Comparison of ENCODE assay signal across 18 cellular contexts in the genomic region with DNA sequence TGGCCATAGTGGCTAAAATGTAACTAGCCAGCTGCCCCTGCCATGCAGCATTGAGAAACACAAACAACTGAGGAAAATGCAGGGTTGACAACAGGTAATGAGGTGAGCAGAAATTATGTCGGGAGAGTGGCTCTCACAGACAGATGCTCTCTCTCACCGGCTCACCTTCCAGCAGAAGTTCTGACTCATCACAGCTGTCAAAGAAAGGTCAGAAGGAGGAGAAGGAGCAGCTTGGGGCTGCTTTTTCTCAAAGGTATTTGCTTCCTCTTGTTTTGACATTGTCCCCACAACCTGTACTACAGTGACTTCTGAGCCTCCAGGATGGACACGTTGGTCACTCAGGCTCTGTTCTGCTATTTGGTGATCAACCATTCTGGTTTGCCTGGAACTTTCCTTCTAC.
DNase-seq lines count a peak whose midpoint lies in the region; FAIRE-seq and TF ChIP-seq lines count a peak whose summit lies in the region.
"Had no signal": no experiment of that assay in that cellular context is flagged by ENCODE, and none has a peak within 500 bp of the region (broad histone marks: within the 10 kb centered on the region; RNA-seq: fewer than 3 reads in every experiment).

No MANE protein-coding gene starts in this region.

- no peaks in the 10 kb centered on the region for H3K4me1 ChIP-seq in MM.1S (ENCODE audit: low read length)
- H3K4me1 ChIP-seq in mammary epithelial cell (ENCODE audit: insufficient read depth, low read length): no peaks in the 10 kb centered on the region
- peaks cover 15% of the 10 kb centered on the region for H3K4me1 ChIP-seq in mesodermal cell (ENCODE audit: control insufficient read depth, insufficient read depth, low read length, poor library complexity, severe bottlenecking)
- H3K4me1 ChIP-seq in kidney (ENCODE audit: control insufficient read depth in 1 of 2, insufficient read depth in 1 of 2, low read depth in 1 of 2, low read length in 2 of 2): no peaks in the 10 kb centered on the region
- H3K4me1 ChIP-seq: lower lobe of right lung, pancreas had no signal

- no peak overlapping the region for H3K27ac ChIP-seq in MM.1S (ENCODE audit: low read length)
- no peak overlapping the region for H3K27ac ChIP-seq in mammary epithelial cell (ENCODE audit: insufficient read depth, low read depth, low read length)
- peak overlapping the region; percentile 19 for H3K27ac ChIP-seq in mesodermal cell (ENCODE audit: low read depth, low read length, severe bottlenecking)
- no peak overlapping the region for H3K27ac ChIP-seq in kidney (ENCODE audit: low read depth in 2 of 2, low read length in 2 of 2)
- H3K27ac ChIP-seq: brain microvascular endothelial cell, lower lobe of right lung, pancreas, VCaP had no signal

- no peak overlapping the region for H3K4me2 ChIP-seq in MM.1S (ENCODE audit: low read depth, low read length)
- no peak overlapping the region for H3K4me2 ChIP-seq in mammary epithelial cell (ENCODE audit: insufficient read depth, low read depth, low read length)

- H3K36me3 ChIP-seq in MM.1S (replicated peaks; ENCODE audit: insufficient read depth, low read length) (no peaks in the 10 kb centered on the region), mammary epithelial cell (ENCODE audit: insufficient read depth, low read length) (no peaks in the 10 kb centered on the region), mesodermal cell (ENCODE audit: control insufficient read depth, insufficient read depth, low read length) (no peaks in the 10 kb centered on the region), kidney (ENCODE audit: control insufficient read depth in 1 of 2, insufficient read depth in 2 of 2, low read length in 2 of 2) (no peaks in the 10 kb centered on the region)
- H3K36me3 ChIP-seq: brain microvascular endothelial cell, heart right ventricle, lower lobe of right lung, pancreas had no signal

- 30% methylated on average over 3 of the region's 3 CpGs for WGBS in mammary epithelial cell (ENCODE audit: low coverage, missing lambda C conversion rate)
- 57 to 58% methylated on average over 1 to 3 of the region's 3 CpGs for WGBS in mesodermal cell (ENCODE audit: insufficient coverage in 2 of 2), 2 experiments

- no peak for FAIRE-seq in kidney (lab: Jason Lieb, UNC)
- no peak for FAIRE-seq in H54 (lab: Jason Lieb, UNC)
- FAIRE-seq: pancreas had no signal

- no peaks in the 10 kb centered on the region for H3K9me2 ChIP-seq in MM.1S (replicated peaks; ENCODE audit: insufficient read depth, low read length)

- H3K9ac ChIP-seq in MM.1S (ENCODE audit: low read length): no peak overlapping the region
- H3K9ac ChIP-seq in mammary epithelial cell (ENCODE audit: insufficient read depth, low read length): no peak overlapping the region
- no peak overlapping the region for H3K9ac ChIP-seq in kidney (ENCODE audit: low read length in 2 of 2)

- H3K79me2 ChIP-seq in MM.1S (ENCODE audit: low read length) (no peaks in the 10 kb centered on the region), mammary epithelial cell (ENCODE audit: insufficient read depth, low read length) (no peaks in the 10 kb centered on the region)

- H3K27me3 ChIP-seq in MM.1S (replicated peaks; ENCODE audit: insufficient read depth, low read length) (no peaks in the 10 kb centered on the region), mammary epithelial cell (ENCODE audit: insufficient read depth, low read length) (peaks cover 2% of the 10 kb centered on the region)
- H3K27me3 ChIP-seq: brain microvascular endothelial cell had no signal

- CTCF ChIA-PET in mammary epithelial cell (lab: Charles Lee; ENCODE audit: low non-redundant PET): no interaction called here

- no TSS peak for BruUV-seq in mammary epithelial cell (replicated peaks; lab: Mats Ljungman, UMichigan)

- DNase-seq in DMS53 treated with DMSO at 0.1 percent for 48 hours (lab: John Stamatoyannopoulos, UW; ENCODE audit: unreplicated experiment) (peak; percentile 55), MM.1S (peak; percentile 30), mammary epithelial cell (peak; percentile 11), NCI-H1092 treated with DMSO at 0.1 percent for 48 hours (lab: John Stamatoyannopoulos, UW) (no peak), NCI-H748 treated with DMSO at 0.1 percent for 48 hours (lab: John Stamatoyannopoulos, UW) (no peak), kidney (no peak), H54 (ENCODE audit: insufficient read length, low spot score) (no peak)
- DNase-seq: activated CD4-positive, alpha-beta T cell treated with anti-CD3 and anti-CD28 coated beads, Interleukin-2, amount 50 U/mL, for 1 hour; activated effector memory CD4-positive, alpha-beta T cell treated with anti-CD3 and anti-CD28 coated beads, Interleukin-2, amount 50 U/mL, for 16 hours; brain microvascular endothelial cell; GF-D8; heart right ventricle; lower lobe of right lung; NCI-H1694; pancreas; Right ventricle myocardium superior had no signal

- intact Hi-C loops in mammary epithelial cell (cut with micrococcal nuclease) (no loop called here), kidney (cut with DNase I) (no loop called here)

- in situ Hi-C loops in mammary epithelial cell (cut with MboI; ENCODE audit: low sequenced_read_pairs in 2 of 2): no loop called here

- H4K20me1 ChIP-seq in MM.1S (ENCODE audit: insufficient read depth, low read length) (no peaks in the 10 kb centered on the region), mammary epithelial cell (ENCODE audit: insufficient read depth, low read length) (no peaks in the 10 kb centered on the region)

- H3K9me3 ChIP-seq in MM.1S (replicated peaks; ENCODE audit: insufficient read depth, low read length): no peaks in the 10 kb centered on the region
- H3K9me3 ChIP-seq in mammary epithelial cell (replicated peaks; ENCODE audit: insufficient read depth, low read length): no peaks in the 10 kb centered on the region
- no peaks in the 10 kb centered on the region for H3K9me3 ChIP-seq in mesodermal cell (ENCODE audit: control insufficient read depth, low read length)
- H3K9me3 ChIP-seq in kidney (ENCODE audit: control insufficient read depth in 1 of 2, low read length in 2 of 2): no peaks in the 10 kb centered on the region
- H3K9me3 ChIP-seq: heart right ventricle, lower lobe of right lung, pancreas had no signal

- H3K4me3 ChIP-seq in MM.1S (ENCODE audit: low read length) (no peak overlapping the region), mammary epithelial cell (replicated peaks in 1 of 3; ENCODE audit: insufficient read depth in 1 of 3, low read depth in 2 of 3, low read length in 3 of 3) (no peak overlapping the region), mesodermal cell (ENCODE audit: extremely low read depth, insufficient read depth, low read length, poor library complexity, severe bottlenecking) (no peak overlapping the region), kidney (ENCODE audit: low read length in 2 of 2) (no peak overlapping the region)
- H3K4me3 ChIP-seq: heart right ventricle, lower lobe of right lung, pancreas had no signal

- no peak for TF ChIP-seq CTCF in MM.1S (IDR thresholded peaks at IDR 0.05; ENCODE audit: low read length)
- TF ChIP-seq CTCF in mammary epithelial cell (conservative IDR thresholded peaks at IDR 0.05 in 1 of 2, IDR thresholded peaks at IDR 0.05 in 1 of 2; ENCODE audit: extremely low read depth in 1 of 2, insufficient read depth in 1 of 2, low read depth in 1 of 2, low read length in 2 of 2): no peak
- no peak for TF ChIP-seq CTCF in kidney (IDR thresholded peaks at IDR 0.05; ENCODE audit: borderline replicate concordance, extremely low read depth, insufficient read depth)

- H3F3A ChIP-seq in MM.1S (ENCODE audit: insufficient read depth, low read length): no peaks in the 10 kb centered on the region

- dilution Hi-C loops in mammary epithelial cell (cut with HindIII; ENCODE audit: low sequenced_read_pairs): no loop called here

- no peak overlapping the region for H2AFZ ChIP-seq in MM.1S (ENCODE audit: low read length)
- no peak overlapping the region for H2AFZ ChIP-seq in mammary epithelial cell (ENCODE audit: low read depth, low read length)

- TF ChIP-seq POLR2A in H54 (IDR thresholded peaks at IDR 0.05; ENCODE audit: low read depth, low read length): no peak

Comparison
In these comparisons a context has a peak if more than half of its experiments do, and no peak if none do; other contexts are left out.
1. DNase-seq: peak in DMS53 treated with DMSO at 0.1 percent for 48 hours (single experiment), MM.1S (single experiment) and mammary epithelial cell (single experiment); none in NCI-H1092 treated with DMSO at 0.1 percent for 48 hours (single experiment), NCI-H748 treated with DMSO at 0.1 percent for 48 hours (single experiment), kidney (single experiment) and H54 (single experiment).